In genomic region chr1:14765773-14766172, GRCh38 we compare ENCODE assay signal across 27 cellular contexts.
A peak's percentile ranks its signal among the peaks of the same experiment; 100 is the strongest.
DNase-seq lines count a peak whose midpoint lies in the region; ATAC-seq, FAIRE-seq and TF ChIP-seq lines count a peak whose summit lies in the region.
"Had no signal": no experiment of that assay in that cellular context is flagged by ENCODE, and none has a peak within 500 bp of the region (broad histone marks: within the 10 kb centered on the region; RNA-seq: fewer than 3 reads in every experiment).

No MANE protein-coding gene starts in this region.

- no peak overlapping the region for H3K4me3 Mint-ChIP-seq in activated CD8-positive, alpha-beta T cell treated with anti-CD3 and anti-CD28 coated beads, Interleukin-2, amount 10 ng/mL, durations not matched to agents 7 days and 5 days
- H3K4me3 Mint-ChIP-seq: activated CD4-positive, alpha-beta T cell treated with anti-CD3 and anti-CD28 coated beads for 36 hours; activated T-cell treated with anti-CD3 and anti-CD28 coated beads, Interleukin-2, amount 50 U/mL, for 4 hours; central memory CD8-positive, alpha-beta T cell; stimulated activated naive CD8-positive, alpha-beta T cell treated with anti-CD3 and anti-CD28 coated beads, Interleukin-15, amount 100 ng/mL, for 72 hours; T-cell had no signal

- H3K4me3 ChIP-seq in bronchial epithelial cell (ENCODE audit: low read depth, low read length), result no peak overlapping the region
- H3K4me3 ChIP-seq: BLaER1 treated with 17β-estradiol and CSF1 and Interleukin-3, amounts not matched to agents 10 nM and 100 nM; hepatocyte; lung; PC-9; right atrium auricular region; tibial nerve had no signal

- DNase-seq in COR-L47 (lab: John Stamatoyannopoulos, UW), result peak; percentile 24
- DNase-seq in NCI-H1694 treated with DMSO at 0.1 percent for 48 hours (lab: John Stamatoyannopoulos, UW), result peak; percentile 49
- peak; percentile 35 for DNase-seq in bronchial epithelial cell (ENCODE audit: low read depth)
- DNase-seq in mucosa of gallbladder (ENCODE audit: low spot score), result peak; percentile 80
- DNase-seq in activated CD8-positive, alpha-beta T cell treated with anti-CD3 and anti-CD28 coated beads, Interleukin-2, amount 10 ng/mL, durations not matched to agents 7 days and 5 days, result no peak
- no peak for DNase-seq in ACHN
- DNase-seq in amniotic stem cell (lab: John Stamatoyannopoulos, UW), result no peak
- DNase-seq: activated CD4-positive, alpha-beta T cell treated with anti-CD3 and anti-CD28 coated beads for 36 hours; activated naive CD4-positive, alpha-beta T cell; activated T-cell treated with anti-CD3 and anti-CD28 coated beads, Interleukin-2, amount 50 U/mL, for 4 hours; foreskin fibroblast; HCEC 1CT; KG1; NCI-H187 treated with DMSO at 0.1 percent for 48 hours; NCI-H226; stimulated activated naive CD8-positive, alpha-beta T cell treated with anti-CD3 and anti-CD28 coated beads, Interleukin-15, amount 100 ng/mL, for 72 hours; T-cell had no signal

- H3K27me3 ChIP-seq in bronchial epithelial cell (ENCODE audit: control insufficient read depth, insufficient read depth, low read length), result no peaks in the 10 kb centered on the region
- H3K27me3 ChIP-seq: BLaER1 treated with 17β-estradiol and CSF1 and Interleukin-3, amounts not matched to agents 10 nM and 100 nM; hepatocyte; right atrium auricular region; tibial nerve had no signal

- H3K27me3 Mint-ChIP-seq in activated CD8-positive, alpha-beta T cell treated with anti-CD3 and anti-CD28 coated beads, Interleukin-2, amount 10 ng/mL, durations not matched to agents 7 days and 5 days (ENCODE audit: low read depth), result no peaks in the 10 kb centered on the region

- in situ Hi-C loops in ACHN (cut with HindIII; ENCODE audit: low pct_ligation_motif_present, low pct_unique_long_range_greater_than_20kb, low sequenced_read_pairs), result no loop called here

- FAIRE-seq in bronchial epithelial cell (lab: Jason Lieb, UNC), result peak; percentile 99
- FAIRE-seq: D721Med, endothelial cell of umbilical vein had no signal

- POLR2A ChIA-PET in activated CD8-positive, alpha-beta T cell treated with anti-CD3 and anti-CD28 coated beads, Interleukin-2, amount 10 ng/mL, durations not matched to agents 7 days and 5 days (lab: Charles Lee), result no interaction called here

- H3K27ac Mint-ChIP-seq in activated CD8-positive, alpha-beta T cell treated with anti-CD3 and anti-CD28 coated beads, Interleukin-2, amount 10 ng/mL, durations not matched to agents 7 days and 5 days, result no peak overlapping the region
- H3K27ac Mint-ChIP-seq: activated CD4-positive, alpha-beta T cell treated with anti-CD3 and anti-CD28 coated beads for 36 hours; T-cell had no signal

- no peaks in the 10 kb centered on the region for H3K36me3 Mint-ChIP-seq in activated CD8-positive, alpha-beta T cell treated with anti-CD3 and anti-CD28 coated beads, Interleukin-2, amount 10 ng/mL, durations not matched to agents 7 days and 5 days (ENCODE audit: low read depth)
- H3K36me3 Mint-ChIP-seq: T-cell had no signal

- CTCF ChIA-PET in activated CD8-positive, alpha-beta T cell treated with anti-CD3 and anti-CD28 coated beads, Interleukin-2, amount 10 ng/mL, durations not matched to agents 7 days and 5 days (lab: Charles Lee), result no interaction called here

- no peaks in the 10 kb centered on the region for H3K4me1 Mint-ChIP-seq in activated CD8-positive, alpha-beta T cell treated with anti-CD3 and anti-CD28 coated beads, Interleukin-2, amount 10 ng/mL, durations not matched to agents 7 days and 5 days (ENCODE audit: low read depth)
- H3K4me1 Mint-ChIP-seq: activated CD4-positive, alpha-beta T cell treated with anti-CD3 and anti-CD28 coated beads for 36 hours; central memory CD8-positive, alpha-beta T cell; stimulated activated naive CD8-positive, alpha-beta T cell treated with anti-CD3 and anti-CD28 coated beads, Interleukin-15, amount 100 ng/mL, for 72 hours; T-cell had no signal

- no peak for TF ChIP-seq CTCF in bronchial epithelial cell (IDR thresholded peaks at IDR 0.05; ENCODE audit: insufficient read depth, low read length, severe bottlenecking)

- H3K9me3 Mint-ChIP-seq in activated CD8-positive, alpha-beta T cell treated with anti-CD3 and anti-CD28 coated beads, Interleukin-2, amount 10 ng/mL, durations not matched to agents 7 days and 5 days (ENCODE audit: insufficient read depth), result no peaks in the 10 kb centered on the region
- H3K9me3 Mint-ChIP-seq: activated T-cell treated with anti-CD3 and anti-CD28 coated beads, Interleukin-2, amount 50 U/mL, for 4 hours; central memory CD8-positive, alpha-beta T cell; stimulated activated naive CD8-positive, alpha-beta T cell treated with anti-CD3 and anti-CD28 coated beads, Interleukin-15, amount 100 ng/mL, for 72 hours had no signal

- ATAC-seq in activated CD8-positive, alpha-beta T cell treated with anti-CD3 and anti-CD28 coated beads, Interleukin-2, amount 10 ng/mL, durations not matched to agents 7 days and 5 days, result no peak
- no peak for ATAC-seq in GM18517 (IDR thresholded peaks at IDR 0.05; ENCODE audit: unreplicated experiment)
- ATAC-seq: activated CD4-positive, alpha-beta T cell treated with anti-CD3 and anti-CD28 coated beads for 36 hours; activated T-cell treated with anti-CD3 and anti-CD28 coated beads, Interleukin-2, amount 50 U/mL, for 4 hours; stimulated activated naive CD8-positive, alpha-beta T cell treated with anti-CD3 and anti-CD28 coated beads, Interleukin-15, amount 100 ng/mL, for 72 hours; T-cell had no signal

- no peaks in the 10 kb centered on the region for H3K36me3 ChIP-seq in bronchial epithelial cell (ENCODE audit: control insufficient read depth, insufficient read depth, low read length)
- H3K36me3 ChIP-seq: BLaER1 treated with 17β-estradiol and CSF1 and Interleukin-3, amounts not matched to agents 10 nM and 100 nM; right atrium auricular region; tibial nerve had no signal

Comparison
In these comparisons a context has a peak if more than half of its experiments do, and no peak if none do; other contexts are left out.
1. DNase-seq: peak in COR-L47 (single experiment), NCI-H1694 treated with DMSO at 0.1 percent for 48 hours (single experiment), bronchial epithelial cell (single experiment) and mucosa of gallbladder (single experiment); none in activated CD8-positive, alpha-beta T cell treated with anti-CD3 and anti-CD28 coated beads, Interleukin-2, amount 10 ng/mL, durations not matched to agents 7 days and 5 days (single experiment), ACHN (single experiment) and amniotic stem cell (single experiment).